ENCODE assay signal across 8 cellular contexts in the genomic region with DNA sequence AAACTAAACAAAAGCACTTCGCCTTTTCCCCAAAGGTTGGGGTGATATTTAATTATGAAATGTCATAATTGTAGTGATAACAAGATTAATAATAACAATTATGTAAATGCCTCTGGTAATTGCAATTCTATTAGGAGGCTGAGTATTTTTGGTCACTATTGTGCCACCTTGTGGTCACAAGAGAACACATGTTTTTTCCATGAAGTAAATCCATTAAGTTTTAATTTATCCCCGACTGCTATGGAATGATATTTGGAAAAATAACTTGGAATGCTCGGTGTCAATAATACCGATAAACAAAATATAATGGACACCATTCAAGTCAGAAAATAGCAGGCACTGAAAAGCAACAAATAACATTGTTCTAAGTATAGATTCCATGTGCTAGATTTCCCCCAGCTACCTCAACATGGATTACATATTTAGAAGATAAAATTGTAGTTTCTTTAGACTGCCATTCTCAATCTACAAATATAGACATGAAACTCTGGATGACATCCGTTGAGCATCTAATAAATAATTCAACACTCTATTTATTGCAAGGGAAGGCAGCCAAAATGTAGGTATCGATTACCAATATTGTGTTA. TPM values are rescaled to one million over a fixed set of nuclear protein-coding genes. Genes with fewer than 3 reads are reported as not detected.
DNase-seq lines count a peak whose midpoint lies in the region; TF ChIP-seq lines count a peak whose summit lies in the region.

No MANE protein-coding gene starts in this region.

- CTCF ChIA-PET in CD4-positive, alpha-beta memory T cell (lab: Charles Lee; ENCODE audit: partially characterized antibody), result interaction anchor here (0.8 to 2.9 kb wide), 5 partner anchors 9 to 576 kb away, joined by 3 to 9 read pairs (median 3); no protein-coding TSS in a partner anchor

- no peaks in the 10 kb centered on the region for H3K4me1 Mint-ChIP-seq in CD4-positive, alpha-beta memory T cell

- WGBS in sigmoid colon, 2 donors, result 25 to 34% methylated on average over 6 of the region's 6 CpGs

- no peaks in the 10 kb centered on the region for H3K36me3 ChIP-seq in sigmoid colon
- no peaks in the 10 kb centered on the region for H3K36me3 ChIP-seq in CD4-positive, alpha-beta memory T cell (ENCODE audit: insufficient read depth, low read length)

- no peaks in the 10 kb centered on the region for H3K27me3 ChIP-seq in sigmoid colon
- no peaks in the 10 kb centered on the region for H3K27me3 ChIP-seq in CD4-positive, alpha-beta memory T cell (ENCODE audit: insufficient read depth, low read length)

- no peak for TF ChIP-seq EP300 in sigmoid colon (IDR thresholded peaks at IDR 0.05)

- H3K4me3 Mint-ChIP-seq in CD4-positive, alpha-beta memory T cell, result no peak overlapping the region

- DNase-seq in NCI-H2029 treated with DMSO at 0.1 percent for 48 hours (lab: John Stamatoyannopoulos, UW), result peak; percentile 2
- no peak for DNase-seq in NCI-H2029 (lab: John Stamatoyannopoulos, UW)
- DNase-seq in NCI-H345 treated with DMSO at 0.1 percent for 48 hours (lab: John Stamatoyannopoulos, UW; ENCODE audit: unreplicated experiment), result peak; percentile 4
- DNase-seq in epithelial cell of proximal tubule (ENCODE audit: low read depth), result no peak
- no peak for DNase-seq in sigmoid colon
- DNase-seq in stimulated activated CD4-positive, alpha-beta T cell treated with anti-CD3 and anti-CD28 coated beads, Interleukin-2, amount 100 ng/mL, for 24 hours, result no peak
- DNase-seq in CD4-positive, alpha-beta memory T cell, result no peak
- DNase-seq in posterior vena cava (ENCODE audit: low spot score), result no peak

- no peaks in the 10 kb centered on the region for H3K9me3 Mint-ChIP-seq in CD4-positive, alpha-beta memory T cell

- peaks cover 0 to 4% of the 10 kb centered on the region in 2 donors for H3K27me3 Mint-ChIP-seq in CD4-positive, alpha-beta memory T cell

- no peaks in the 10 kb centered on the region for H3K36me3 Mint-ChIP-seq in CD4-positive, alpha-beta memory T cell

- intact Hi-C loops in sigmoid colon (cut with DNase I) (loop anchor here (2.0 to 5.0 kb wide), 3 partner anchors 537 to 617 kb away; no protein-coding TSS in a partner anchor), posterior vena cava (cut with DNase I) (loop anchor here (10.0 kb wide), 3 partner anchors 540 to 580 kb away; no protein-coding TSS in a partner anchor)
- intact Hi-C loops in CD4-positive, alpha-beta memory T cell (cut with micrococcal nuclease), result loop anchor here (1.0 kb wide), 1 partner anchor 575 kb away; no protein-coding TSS in a partner anchor

- TF ChIP-seq POLR2A in sigmoid colon (IDR thresholded peaks at IDR 0.05), result no peak

- H3K9me3 ChIP-seq in sigmoid colon, result no peaks in the 10 kb centered on the region
- H3K9me3 ChIP-seq in CD4-positive, alpha-beta memory T cell (ENCODE audit: control insufficient read depth in 1 of 2, low read length in 2 of 2), result no peaks in the 10 kb centered on the region

- H3K27ac ChIP-seq in sigmoid colon, result no peak overlapping the region
- H3K27ac ChIP-seq in CD4-positive, alpha-beta memory T cell (ENCODE audit: low read depth, low read length), result no peak overlapping the region

- H3K4me1 ChIP-seq in sigmoid colon, result no peaks in the 10 kb centered on the region
- H3K4me1 ChIP-seq in CD4-positive, alpha-beta memory T cell (ENCODE audit: insufficient read depth, low read length), result no peaks in the 10 kb centered on the region

- no peak overlapping the region for H3K4me3 ChIP-seq in epithelial cell of proximal tubule (ENCODE audit: low read depth, low read length)
- H3K4me3 ChIP-seq in sigmoid colon, result no peak overlapping the region
- H3K4me3 ChIP-seq in CD4-positive, alpha-beta memory T cell (ENCODE audit: low read length in 2 of 2), result no peak overlapping the region

- TF ChIP-seq CTCF in epithelial cell of proximal tubule (conservative IDR thresholded peaks at IDR 0.05; ENCODE audit: low read depth, low read length), result peak; percentile 61
- peak; percentile 14 to 70 (median 50) for TF ChIP-seq CTCF in sigmoid colon (IDR thresholded peaks at IDR 0.05)

- POLR2A ChIA-PET in CD4-positive, alpha-beta memory T cell (lab: Charles Lee; ENCODE audit: partially characterized antibody), result no interaction called here

- no peak overlapping the region for H3K27ac Mint-ChIP-seq in CD4-positive, alpha-beta memory T cell

RNA-seq across cellular contexts. Expression of gene KCNJ2, which starts 25.0 kb away (rescaled TPM):
- 0.22 and 0.29 TPM in 2 replicates for total RNA-seq in epithelial cell of proximal tubule
- 1 to 10 TPM in 3 of 4 donors, under 1 TPM in 1; 0.81 to 2.5 (median 2.1) TPM for total RNA-seq in sigmoid colon
- polyA plus RNA-seq in sigmoid colon, result 1 to 10 TPM in 1 of 3 donors, under 1 TPM in 2; 0.60 to 2.4 (median 0.92) TPM
- not detected for total RNA-seq in CD4-positive, alpha-beta memory T cell
- not detected for polyA plus RNA-seq in CD4-positive, alpha-beta memory T cell
- 1 to 10 TPM; 3.1 to 3.2 TPM for total RNA-seq in posterior vena cava

Comparison
In these comparisons a context has a peak if more than half of its experiments do, and no peak if none do; other contexts are left out.
1. DNase-seq: peak in NCI-H2029 treated with DMSO at 0.1 percent for 48 hours (single experiment) and NCI-H345 treated with DMSO at 0.1 percent for 48 hours (single experiment); none in NCI-H2029 (single experiment), epithelial cell of proximal tubule (single experiment), sigmoid colon (single experiment), stimulated activated CD4-positive, alpha-beta T cell treated with anti-CD3 and anti-CD28 coated beads, Interleukin-2, amount 100 ng/mL, for 24 hours (0 of 2), CD4-positive, alpha-beta memory T cell (0 of 5) and posterior vena cava (single experiment).